In the genomic region with DNA sequence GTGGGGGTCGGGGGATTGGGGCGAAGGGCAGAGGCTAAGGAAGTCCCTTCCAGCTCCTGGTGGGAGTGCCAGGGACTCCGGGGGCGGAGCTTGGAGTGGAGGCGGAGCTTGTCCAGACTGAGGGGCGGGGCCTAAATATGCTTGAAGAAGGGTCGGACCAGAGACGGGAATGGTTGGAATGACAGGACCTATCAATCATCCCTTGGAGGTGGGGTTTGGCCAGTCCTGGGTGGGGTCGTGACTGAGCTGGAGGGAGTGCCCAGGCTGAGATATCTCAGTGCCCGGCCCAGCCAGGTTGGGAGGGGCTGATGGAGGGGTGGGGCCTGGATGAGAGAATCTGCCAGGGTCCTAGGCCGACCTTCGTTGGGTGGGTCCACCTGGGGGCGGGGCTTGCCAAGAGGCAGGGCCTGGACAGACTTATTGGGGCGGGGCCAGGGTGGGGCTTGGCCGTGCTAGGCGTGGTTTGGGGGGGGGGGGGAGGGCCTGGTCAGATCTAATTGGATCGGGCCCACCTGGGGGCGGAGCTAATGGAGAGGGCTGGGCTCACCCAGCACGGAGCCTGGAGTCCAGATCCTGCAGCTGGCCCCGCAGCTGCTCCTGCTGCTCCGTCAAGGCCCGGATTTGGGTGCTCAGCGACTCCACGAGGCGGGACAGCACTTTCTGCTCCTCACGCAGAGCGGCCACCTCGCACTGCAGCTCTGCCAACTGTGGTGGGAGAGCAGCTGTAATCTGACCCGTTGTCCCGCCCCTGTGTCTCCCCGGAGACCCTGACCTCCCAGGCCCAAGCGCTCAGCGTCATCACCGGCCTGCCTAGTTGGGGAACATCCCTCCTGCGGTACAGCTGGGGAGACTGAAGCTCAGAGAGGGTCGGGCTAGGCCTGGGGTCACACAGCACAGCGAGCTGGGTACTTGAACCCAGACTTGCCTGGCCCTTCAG, we compare ENCODE assay signal across 8 cellular contexts. TPM values are rescaled to one million over a fixed set of nuclear protein-coding genes. Genes with fewer than 3 reads are reported as not detected.
A peak's percentile ranks its signal among the peaks of the same experiment; 100 is the strongest.
DNase-seq lines count a peak whose midpoint lies in the region; ATAC-seq, FAIRE-seq and TF ChIP-seq lines count a peak whose summit lies in the region.

No MANE protein-coding gene starts in this region.

- peaks cover 9% of the 10 kb centered on the region for H3K27me3 ChIP-seq in bronchial epithelial cell (ENCODE audit: control insufficient read depth, insufficient read depth, low read length)

- no peak overlapping the region for H3K4me3 Mint-ChIP-seq in T-helper 1 cell treated with Interleukin-12 subunit alpha and Interleukin-12 subunit beta and Interleukin-4 antibody, amounts not matched to agents 30 μg/mL and 1 μg/mL, for 36 hours

- H3K27me3 Mint-ChIP-seq in T-helper 1 cell treated with Interleukin-12 subunit alpha and Interleukin-12 subunit beta and Interleukin-4 antibody, amounts not matched to agents 30 μg/mL and 1 μg/mL, for 36 hours (ENCODE audit: low read depth), result no peaks in the 10 kb centered on the region

- peak overlapping the region; percentile 30 for H3K4me3 ChIP-seq in bronchial epithelial cell (ENCODE audit: low read depth, low read length)

- no peak for TF ChIP-seq CTCF in bronchial epithelial cell (IDR thresholded peaks at IDR 0.05; ENCODE audit: insufficient read depth, low read length, severe bottlenecking)

- no peak for FAIRE-seq in bronchial epithelial cell (lab: Jason Lieb, UNC)

- no peaks in the 10 kb centered on the region for H3K9me3 Mint-ChIP-seq in T-helper 1 cell treated with Interleukin-12 subunit alpha and Interleukin-12 subunit beta and Interleukin-4 antibody, amounts not matched to agents 30 μg/mL and 1 μg/mL, for 36 hours

- peaks cover 52% of the 10 kb centered on the region for H3K36me3 Mint-ChIP-seq in T-helper 1 cell treated with Interleukin-12 subunit alpha and Interleukin-12 subunit beta and Interleukin-4 antibody, amounts not matched to agents 30 μg/mL and 1 μg/mL, for 36 hours (ENCODE audit: low read depth)

- H3K4me1 Mint-ChIP-seq in T-helper 1 cell treated with Interleukin-12 subunit alpha and Interleukin-12 subunit beta and Interleukin-4 antibody, amounts not matched to agents 30 μg/mL and 1 μg/mL, for 36 hours (ENCODE audit: low read depth), result peaks cover 22% of the 10 kb centered on the region

- DNase-seq in T-helper 1 cell (no peak), NCI-H1930 (lab: John Stamatoyannopoulos, UW) (peak; percentile 14 to 54), bronchial epithelial cell (ENCODE audit: low read depth) (peak; percentile 65), iris pigment epithelial cell (ENCODE audit: low read depth) (peak; percentile 92), smooth muscle cell of the brain vasculature (ENCODE audit: low read depth, low spot score) (peak; percentile 70)

- peak overlapping the region; percentile 53 for H3K27ac Mint-ChIP-seq in T-helper 1 cell treated with Interleukin-12 subunit alpha and Interleukin-12 subunit beta and Interleukin-4 antibody, amounts not matched to agents 30 μg/mL and 1 μg/mL, for 36 hours

- H3K36me3 ChIP-seq in bronchial epithelial cell (ENCODE audit: control insufficient read depth, insufficient read depth, low read length), result no peaks in the 10 kb centered on the region

- ATAC-seq in GM21381 (IDR thresholded peaks at IDR 0.05; ENCODE audit: unreplicated experiment), result no peak
- ATAC-seq in HG02870 (IDR thresholded peaks at IDR 0.05; ENCODE audit: unreplicated experiment), result no peak

RNA-seq across cellular contexts. Expression of a gene that starts 2.6 kb away (rescaled TPM):
- total RNA-seq in bronchial epithelial cell, result 2.4 and 4.2 TPM in 2 replicates

RNA-seq across cellular contexts. Expression of a gene that starts 12.0 kb away (rescaled TPM):
- total RNA-seq in bronchial epithelial cell, result not detected in 2 replicates

RNA-seq across cellular contexts. Expression of a gene that starts 26.9 kb away (rescaled TPM):
- total RNA-seq in bronchial epithelial cell, result not detected in 2 replicates

RNA-seq across cellular contexts. Expression of a gene that starts 33.6 kb away (rescaled TPM):
- 75.3 and 78.9 TPM in 2 replicates for total RNA-seq in bronchial epithelial cell

RNA-seq across cellular contexts. Expression of a gene that starts 55.9 kb away (rescaled TPM):
- total RNA-seq in bronchial epithelial cell, result 0.13 TPM in 1 of 2 replicates, not detected in the other

Comparison
In these comparisons a context has a peak if more than half of its experiments do, and no peak if none do; other contexts are left out.
1. DNase-seq: peak in NCI-H1930 (2 of 2), bronchial epithelial cell (single experiment), iris pigment epithelial cell (single experiment) and smooth muscle cell of the brain vasculature (single experiment); none in T-helper 1 cell (0 of 5).